8 cellular contexts compared by ENCODE assay signal in the genomic region with DNA sequence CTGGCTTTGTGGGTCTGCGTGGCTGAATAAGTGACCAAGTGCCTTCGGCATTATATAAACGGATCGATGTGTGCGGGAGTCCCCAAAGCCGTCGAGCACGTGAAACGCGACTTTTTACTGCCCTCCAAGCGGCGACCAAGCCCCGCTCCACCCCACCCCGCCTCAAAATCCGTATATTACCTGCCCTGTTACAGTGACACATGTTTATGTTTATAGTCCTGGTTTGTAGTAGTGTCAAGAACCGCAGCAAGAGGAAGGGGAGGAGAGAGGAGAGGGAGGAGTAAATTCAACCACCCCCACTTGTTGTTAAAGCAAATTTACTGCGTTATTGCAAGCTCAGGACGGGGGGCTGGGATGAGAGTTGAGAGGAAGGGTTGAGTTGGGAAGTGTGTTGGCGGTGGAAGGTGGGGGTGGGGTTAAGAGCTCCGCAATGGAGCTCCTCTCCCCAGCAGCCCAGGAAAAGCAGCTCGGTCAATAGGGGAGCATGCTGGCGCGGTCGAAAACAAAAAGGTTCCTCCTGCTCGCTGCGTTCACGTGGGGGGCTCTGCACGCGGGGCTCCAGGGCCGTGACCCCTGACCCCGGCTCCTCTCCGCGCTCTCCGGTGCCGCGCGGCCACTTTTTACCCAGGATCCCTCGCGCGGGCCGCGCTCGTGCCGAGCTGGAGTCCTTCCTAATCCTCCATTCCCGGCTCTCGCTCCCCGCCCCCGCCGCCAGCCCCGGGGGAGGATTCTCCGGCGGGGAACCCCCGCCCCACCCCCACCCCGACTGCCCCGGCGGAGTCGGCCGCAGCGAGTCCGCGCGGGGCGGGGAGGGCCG. TPM values are rescaled to one million over a fixed set of nuclear protein-coding genes. Genes with fewer than 3 reads are reported as not detected.
DNase-seq lines count a peak whose midpoint lies in the region; ATAC-seq and TF ChIP-seq lines count a peak whose summit lies in the region.

Gene SKIDA1, minus strand, starts transcription at position 316 of the 817 bp plus-strand sequence. CDS start 7,860 bp downstream, outside the sequence.

- H3K9me2 ChIP-seq in SU-DHL-6 (replicated peaks; ENCODE audit: insufficient read depth, low read length), result no peaks in the 10 kb centered on the region

- H3K4me3 ChIP-seq in SU-DHL-6 (ENCODE audit: insufficient read depth, low read length, poor library complexity, severe bottlenecking) (peak within 1 kb of the TSS; percentile 52), left ventricle myocardium inferior (peak within 1 kb of the TSS; percentile 81)

- H3K36me3 ChIP-seq in SU-DHL-6 (ENCODE audit: low read length) (no peaks in the 10 kb centered on the region), left ventricle myocardium inferior (no peaks in the 10 kb centered on the region)

- H3K27ac ChIP-seq in SU-DHL-6 (ENCODE audit: low read depth, low read length) (no peak within 1 kb of the TSS), angular gyrus (ENCODE audit: low read depth, low read length) (peak within 1 kb of the TSS; percentile 92), left ventricle myocardium inferior (replicated peaks) (peak within 1 kb of the TSS; percentile 99)

- no peaks in the 10 kb centered on the region for H3K27me3 ChIP-seq in SU-DHL-6 (ENCODE audit: low read length)
- no peaks in the 10 kb centered on the region for H3K27me3 ChIP-seq in left ventricle myocardium inferior (ENCODE audit: low read depth)

- intact Hi-C loops in left ventricle myocardium inferior (cut with micrococcal nuclease) (no loop called here), posterior cingulate gyrus (cut with DNase I) (no loop called here)

- TF ChIP-seq CTCF in SU-DHL-6 (IDR thresholded peaks at IDR 0.05; ENCODE audit: insufficient read depth, low read length, poor library complexity, severe bottlenecking), result no peak
- no peak for TF ChIP-seq CTCF in left ventricle myocardium inferior (IDR thresholded peaks at IDR 0.05; ENCODE audit: borderline replicate concordance)

- H3K4me1 ChIP-seq in left ventricle myocardium inferior, result peaks cover 65% of the 10 kb centered on the region

- H3K4me2 ChIP-seq in SU-DHL-6 (ENCODE audit: low read depth, low read length, poor library complexity, severe bottlenecking), result peak within 1 kb of the TSS; percentile 96

- H4K20me1 ChIP-seq in SU-DHL-6 (ENCODE audit: low read depth, low read length), result no peaks in the 10 kb centered on the region

- no peaks in the 10 kb centered on the region for H3K9me3 ChIP-seq in SU-DHL-6 (ENCODE audit: insufficient read depth, low read length)
- no peaks in the 10 kb centered on the region for H3K9me3 ChIP-seq in left ventricle myocardium inferior (replicated peaks)

- DNase-seq in GF-D8 (lab: John Stamatoyannopoulos, UW), result peak; percentile 81
- peak; percentile 89 for DNase-seq in NCI-H1105 treated with DMSO at 0.1 percent for 48 hours (lab: John Stamatoyannopoulos, UW)
- peak; percentile 89 for DNase-seq in left ventricle myocardium inferior
- DNase-seq in posterior cingulate gyrus, result peak; percentile 63 to 96 (median 76)
- no peak for DNase-seq in middle frontal gyrus (ENCODE audit: extremely low spot score, low spot score)

- H3K79me2 ChIP-seq in SU-DHL-6 (ENCODE audit: insufficient read depth, low read length), result no peaks in the 10 kb centered on the region

- ATAC-seq in HG02588 (IDR thresholded peaks at IDR 0.05; ENCODE audit: unreplicated experiment), result peak; percentile 65

- peaks cover 50% of the 10 kb centered on the region for H3F3A ChIP-seq in SU-DHL-6 (ENCODE audit: insufficient read depth)

- peak within 1 kb of the TSS; percentile 51 for H3K9ac ChIP-seq in SU-DHL-6 (ENCODE audit: low read length)

- peak within 1 kb of the TSS; percentile 99 for H2AFZ ChIP-seq in SU-DHL-6 (ENCODE audit: low read depth, low read length, severe bottlenecking)

RNA-seq across cellular contexts. Expression of gene SKIDA1, which starts in this region (rescaled TPM):
- total RNA-seq in left ventricle myocardium inferior, result 2.7 TPM
